7 cellular contexts compared by ENCODE assay signal in the genomic region with DNA sequence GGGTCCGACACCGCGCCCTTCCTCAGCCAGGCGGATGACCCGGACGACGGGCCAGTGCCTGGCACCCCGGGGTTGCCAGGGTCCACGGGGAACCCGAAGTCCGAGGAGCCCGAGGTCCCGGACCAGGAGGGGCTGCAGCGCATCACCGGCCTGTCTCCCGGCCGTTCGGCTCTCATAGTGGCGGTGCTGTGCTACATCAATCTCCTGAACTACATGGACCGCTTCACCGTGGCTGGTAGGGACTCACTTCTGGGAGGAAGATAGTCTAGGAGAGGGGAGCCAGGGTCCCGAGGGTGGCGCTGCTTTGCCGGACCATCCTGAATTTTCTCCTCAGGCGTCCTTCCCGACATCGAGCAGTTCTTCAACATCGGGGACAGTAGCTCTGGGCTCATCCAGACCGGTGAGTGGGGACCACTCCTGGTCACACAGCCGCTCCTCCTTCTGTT. TPM values are rescaled to one million over a fixed set of nuclear protein-coding genes. Genes with fewer than 3 reads are reported as not detected.
A peak's percentile ranks its signal among the peaks of the same experiment; 100 is the strongest.
DNase-seq lines count a peak whose midpoint lies in the region; ATAC-seq and TF ChIP-seq lines count a peak whose summit lies in the region.

No MANE protein-coding gene starts in this region.

- peak; percentile 12 for DNase-seq in choroid plexus epithelial cell (ENCODE audit: low read depth)
- no peak for DNase-seq in GOT3 (lab: John Stamatoyannopoulos, UW)
- no peak for DNase-seq in DMS153 (lab: John Stamatoyannopoulos, UW)

- WGBS in HUES64, result 12% methylated on average over 30 of the region's 30 CpGs

- H3K4me3 ChIP-seq in HUES64 (ENCODE audit: low read length), result peak overlapping the region; percentile 97
- H3K4me3 ChIP-seq in choroid plexus epithelial cell (ENCODE audit: low read depth, low read length), result peak overlapping the region; percentile 99
- peak overlapping the region; percentile 77 for H3K4me3 ChIP-seq in mucosa of stomach (ENCODE audit: low read length)

- no peaks in the 10 kb centered on the region for H3K9me3 ChIP-seq in HUES64 (ENCODE audit: insufficient read depth, low read depth, low read length)
- H3K9me3 ChIP-seq in mucosa of stomach (ENCODE audit: control insufficient read depth, low read length), result no peaks in the 10 kb centered on the region

- H3K27me3 ChIP-seq in HUES64 (ENCODE audit: insufficient read depth, low read length), result no peaks in the 10 kb centered on the region
- H3K27me3 ChIP-seq in mucosa of stomach (ENCODE audit: control insufficient read depth, insufficient read depth, low read length), result no peaks in the 10 kb centered on the region

- H3K9ac ChIP-seq in HUES64 (ENCODE audit: low read depth, low read length), result peak overlapping the region; percentile 88
- peak overlapping the region; percentile 88 for H3K9ac ChIP-seq in mucosa of stomach (ENCODE audit: low read length)

- 0 out of 2 replicates have a peak overlapping the region, but pooled peaks have one; percentile 19 for H3K27ac ChIP-seq in HUES64 (ENCODE audit: low read depth, low read length)

- ATAC-seq in GM21390 (IDR thresholded peaks at IDR 0.05; ENCODE audit: unreplicated experiment) (peak; percentile 20), GM19328 (IDR thresholded peaks at IDR 0.05; ENCODE audit: unreplicated experiment) (no peak)

- no peaks in the 10 kb centered on the region for H3K4me1 ChIP-seq in HUES64 (ENCODE audit: insufficient read depth, low read length)
- H3K4me1 ChIP-seq in mucosa of stomach (ENCODE audit: control insufficient read depth, insufficient read depth, low read length), result peaks cover 16% of the 10 kb centered on the region

- no peak for TF ChIP-seq CTCF in choroid plexus epithelial cell (conservative IDR thresholded peaks at IDR 0.05; ENCODE audit: low read depth, low read length)

- H3K36me3 ChIP-seq in HUES64 (ENCODE audit: insufficient read depth, low read length) (peaks cover 10% of the 10 kb centered on the region; the same call in 1 of the 2 replicates), mucosa of stomach (ENCODE audit: control insufficient read depth, insufficient read depth, low read length) (no peaks in the 10 kb centered on the region)

RNA-seq across cellular contexts. Expression of a gene that starts 0.6 kb away (rescaled TPM):
- 29.0 TPM for polyA plus RNA-seq in HUES64 (2013, experiment 1 of 2)
- 23.8 TPM for polyA plus RNA-seq in HUES64 (2013, experiment 2 of 2)

RNA-seq across cellular contexts. Expression of a gene that starts 9.7 kb away (rescaled TPM):
- 2.3 TPM for polyA plus RNA-seq in HUES64 (2013, experiment 1 of 2)
- 1.8 TPM for polyA plus RNA-seq in HUES64 (2013, experiment 2 of 2)

RNA-seq across cellular contexts. Expression of a gene that starts 24.4 kb away (rescaled TPM):
- polyA plus RNA-seq in HUES64 (2013, experiment 1 of 2), result 38.7 TPM
- 31.4 TPM for polyA plus RNA-seq in HUES64 (2013, experiment 2 of 2)

RNA-seq across cellular contexts. Expression of a gene that starts 43.4 kb away (rescaled TPM):
- not detected for polyA plus RNA-seq in HUES64 (2013, experiment 1 of 2)
- not detected for polyA plus RNA-seq in HUES64 (2013, experiment 2 of 2)

RNA-seq across cellular contexts. Expression of a gene that starts 50.1 kb away (rescaled TPM):
- 7.6 TPM for polyA plus RNA-seq in HUES64 (2013, experiment 1 of 2)
- 6.0 TPM for polyA plus RNA-seq in HUES64 (2013, experiment 2 of 2)
